ENCODE assay signal across 8 cellular contexts in the genomic region with DNA sequence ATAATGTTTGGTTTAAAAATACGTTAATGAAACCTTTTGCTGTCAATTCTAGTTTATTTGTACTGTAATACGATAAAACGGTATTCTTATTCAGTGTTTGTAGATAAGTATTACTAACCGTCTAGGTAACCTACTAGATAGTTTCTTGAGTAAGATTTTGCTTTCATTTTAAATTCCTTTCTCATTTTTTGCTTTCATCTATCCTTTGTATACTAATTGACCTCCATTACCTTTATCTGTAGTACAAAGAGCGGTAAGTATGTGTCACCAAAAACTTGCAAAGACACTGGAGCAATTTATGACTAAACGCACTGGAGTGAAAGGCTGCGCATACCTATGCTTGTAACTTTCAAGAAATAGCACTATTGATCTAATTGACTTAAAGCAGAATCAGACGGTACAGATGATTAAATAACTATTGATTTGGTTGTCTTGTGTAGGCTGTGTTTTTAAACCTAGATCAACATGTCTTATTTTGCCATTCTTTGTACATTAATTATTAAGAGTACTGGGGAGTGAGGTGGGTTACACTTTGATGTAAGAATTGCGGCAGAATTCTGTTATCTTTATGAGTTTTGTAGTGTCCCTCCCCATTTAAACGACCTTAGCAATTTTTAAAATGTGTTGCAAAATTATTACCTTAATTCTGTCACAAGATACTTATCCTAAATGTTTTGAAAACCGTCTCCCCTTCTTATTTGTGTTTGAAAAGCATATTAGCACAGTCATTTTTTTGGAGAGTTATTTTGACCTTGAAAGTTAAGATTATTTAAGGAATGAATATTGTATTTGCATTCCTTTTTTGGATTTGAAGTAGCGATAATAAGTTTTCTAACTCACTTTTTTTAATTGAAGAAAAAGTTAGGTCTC. TPM values are rescaled to one million over a fixed set of nuclear protein-coding genes. Genes with fewer than 3 reads are reported as not detected.
DNase-seq lines count a peak whose midpoint lies in the region; ATAC-seq and TF ChIP-seq lines count a peak whose summit lies in the region.

No MANE protein-coding gene starts in this region.

- H2AFZ ChIP-seq in hepatocyte: no peak overlapping the region

- peaks cover 29% of the 10 kb centered on the region for H3K4me1 ChIP-seq in hepatocyte (ENCODE audit: insufficient read depth)

- no peaks in the 10 kb centered on the region for H3K9me2 ChIP-seq in hepatocyte (replicated peaks; ENCODE audit: insufficient read depth)

- WGBS in hepatocyte (ENCODE audit: low lambda C conversion rate, missing lambda C conversion rate): 16% methylated on average over 12 of the region's 12 CpGs

- H3K27ac Mint-ChIP-seq in activated CD8-positive, alpha-beta T cell treated with anti-CD3 and anti-CD28 coated beads, Interleukin-2, amount 10 ng/mL, durations not matched to agents 7 days and 5 days: peak overlapping the region; percentile 4

- CTCF ChIA-PET in activated CD8-positive, alpha-beta T cell treated with anti-CD3 and anti-CD28 coated beads, Interleukin-2, amount 10 ng/mL, durations not matched to agents 7 days and 5 days (lab: Charles Lee): interaction anchor here (13.9 kb wide), 1 partner anchor 174 kb away, joined by 211 read pairs; no protein-coding TSS in a partner anchor

- H3K4me1 Mint-ChIP-seq in activated T-cell treated with anti-CD3 and anti-CD28 coated beads, Interleukin-2, amount 50 U/mL, for 4 hours (ENCODE audit: low read depth): peaks cover 46% of the 10 kb centered on the region
- peaks cover 34% of the 10 kb centered on the region for H3K4me1 Mint-ChIP-seq in activated CD8-positive, alpha-beta T cell treated with anti-CD3 and anti-CD28 coated beads, Interleukin-2, amount 10 ng/mL, durations not matched to agents 7 days and 5 days (ENCODE audit: low read depth)

- H4K20me1 ChIP-seq in hepatocyte (ENCODE audit: insufficient read depth, poor library complexity, severe bottlenecking): peaks cover 55% of the 10 kb centered on the region

- H3K4me2 ChIP-seq in hepatocyte: peak overlapping the region; percentile 81

- H3K27me3 ChIP-seq in hepatocyte: no peaks in the 10 kb centered on the region

- peaks cover 79% of the 10 kb centered on the region for H3K79me2 ChIP-seq in hepatocyte

- H3K36me3 Mint-ChIP-seq in activated T-cell treated with anti-CD3 and anti-CD28 coated beads, Interleukin-2, amount 50 U/mL, for 4 hours (ENCODE audit: insufficient read depth): no peaks in the 10 kb centered on the region
- peaks cover 2% of the 10 kb centered on the region for H3K36me3 Mint-ChIP-seq in activated CD8-positive, alpha-beta T cell treated with anti-CD3 and anti-CD28 coated beads, Interleukin-2, amount 10 ng/mL, durations not matched to agents 7 days and 5 days (ENCODE audit: low read depth)

- H3K9me3 ChIP-seq in hepatocyte (ENCODE audit: low read depth): no peaks in the 10 kb centered on the region

- no peaks in the 10 kb centered on the region for H3K27me3 Mint-ChIP-seq in activated T-cell treated with anti-CD3 and anti-CD28 coated beads, Interleukin-2, amount 50 U/mL, for 4 hours (ENCODE audit: low read depth)
- H3K27me3 Mint-ChIP-seq in activated CD8-positive, alpha-beta T cell treated with anti-CD3 and anti-CD28 coated beads, Interleukin-2, amount 10 ng/mL, durations not matched to agents 7 days and 5 days (ENCODE audit: low read depth): peaks cover 5% of the 10 kb centered on the region

- peak overlapping the region; percentile 99 for H3K4me3 Mint-ChIP-seq in activated T-cell treated with anti-CD3 and anti-CD28 coated beads, Interleukin-2, amount 50 U/mL, for 4 hours
- H3K4me3 Mint-ChIP-seq in activated CD8-positive, alpha-beta T cell treated with anti-CD3 and anti-CD28 coated beads, Interleukin-2, amount 10 ng/mL, durations not matched to agents 7 days and 5 days: peak overlapping the region; percentile 93

- TF ChIP-seq CTCF in hepatocyte (IDR thresholded peaks at IDR 0.05; ENCODE audit: poor library complexity): no peak

- POLR2A ChIA-PET in activated CD8-positive, alpha-beta T cell treated with anti-CD3 and anti-CD28 coated beads, Interleukin-2, amount 10 ng/mL, durations not matched to agents 7 days and 5 days (lab: Charles Lee): interaction anchor here (1.8 kb wide), 1 partner anchor 124 kb away, joined by 7 read pairs; a partner anchor contains a TSS

- no peaks in the 10 kb centered on the region for H3K9me3 Mint-ChIP-seq in activated T-cell treated with anti-CD3 and anti-CD28 coated beads, Interleukin-2, amount 50 U/mL, for 4 hours
- H3K9me3 Mint-ChIP-seq in activated CD8-positive, alpha-beta T cell treated with anti-CD3 and anti-CD28 coated beads, Interleukin-2, amount 10 ng/mL, durations not matched to agents 7 days and 5 days (ENCODE audit: insufficient read depth): no peaks in the 10 kb centered on the region

- peak; percentile 10 for DNase-seq in activated T-cell treated with anti-CD3 and anti-CD28 coated beads, Interleukin-2, amount 50 U/mL, for 4 hours
- no peak for DNase-seq in activated T-cell treated with anti-CD3 and anti-CD28 coated beads, Interleukin-2, amount 50 U/mL, for 1 hour
- no peak for DNase-seq in activated CD8-positive, alpha-beta T cell treated with anti-CD3 and anti-CD28 coated beads, Interleukin-2, amount 10 ng/mL, durations not matched to agents 7 days and 5 days
- DNase-seq in hepatocyte (ENCODE audit: low spot score) (peak; percentile 35), ecto neural progenitor cell (ENCODE audit: low spot score) (no peak), NCI-H1694 treated with DMSO at 0.1 percent for 48 hours (lab: John Stamatoyannopoulos, UW) (no peak)
- DNase-seq in stimulated activated CD4-positive, alpha-beta T cell treated with anti-CD3 and anti-CD28 coated beads, Interleukin-4, amount 100 ng/mL, for 24 hours: peak; percentile 40

- H3K4me3 ChIP-seq in hepatocyte: peak overlapping the region; percentile 59

- peak; percentile 41 to 47 for ATAC-seq in activated T-cell treated with anti-CD3 and anti-CD28 coated beads, Interleukin-2, amount 50 U/mL, for 4 hours
- no peak for ATAC-seq in activated CD8-positive, alpha-beta T cell treated with anti-CD3 and anti-CD28 coated beads, Interleukin-2, amount 10 ng/mL, durations not matched to agents 7 days and 5 days
- ATAC-seq in HG03432 (IDR thresholded peaks at IDR 0.05; ENCODE audit: unreplicated experiment): no peak

- H3K27ac ChIP-seq in hepatocyte: peak overlapping the region; percentile 99

- no peaks in the 10 kb centered on the region for H3K36me3 ChIP-seq in hepatocyte (replicated peaks; ENCODE audit: insufficient read depth, low read depth)

RNA-seq across cellular contexts. Expression of a gene that starts 1.9 kb away (rescaled TPM):
- 10 to 100 TPM; 35.1 to 37.8 (median 36.4) TPM for total RNA-seq in activated T-cell treated with anti-CD3 and anti-CD28 coated beads, Interleukin-2, amount 50 U/mL, for 4 hours
- 10 to 100 TPM; 29.1 to 29.5 TPM for total RNA-seq in activated CD8-positive, alpha-beta T cell treated with anti-CD3 and anti-CD28 coated beads, Interleukin-2, amount 10 ng/mL, durations not matched to agents 7 days and 5 days
- 136 and 144 TPM in 2 replicates for total RNA-seq in hepatocyte
- polyA plus RNA-seq in hepatocyte: 14.2 and 16.5 TPM in 2 replicates

Comparison
In these comparisons a context has a peak if more than half of its experiments do, and no peak if none do; other contexts are left out.
1. DNase-seq: peak in activated T-cell treated with anti-CD3 and anti-CD28 coated beads, Interleukin-2, amount 50 U/mL, for 4 hours (single experiment), hepatocyte (single experiment) and stimulated activated CD4-positive, alpha-beta T cell treated with anti-CD3 and anti-CD28 coated beads, Interleukin-4, amount 100 ng/mL, for 24 hours (single experiment); none in activated T-cell treated with anti-CD3 and anti-CD28 coated beads, Interleukin-2, amount 50 U/mL, for 1 hour (single experiment), activated CD8-positive, alpha-beta T cell treated with anti-CD3 and anti-CD28 coated beads, Interleukin-2, amount 10 ng/mL, durations not matched to agents 7 days and 5 days (single experiment), ecto neural progenitor cell (single experiment) and NCI-H1694 treated with DMSO at 0.1 percent for 48 hours (single experiment).
2. ATAC-seq: peak in activated T-cell treated with anti-CD3 and anti-CD28 coated beads, Interleukin-2, amount 50 U/mL, for 4 hours (2 of 2); none in activated CD8-positive, alpha-beta T cell treated with anti-CD3 and anti-CD28 coated beads, Interleukin-2, amount 10 ng/mL, durations not matched to agents 7 days and 5 days (single experiment) and HG03432 (single experiment).